24 cellular contexts compared by ENCODE assay signal in genomic region chr3:4419920-4420319, GRCh38.
"Had no signal": no experiment of that assay in that cellular context is flagged by ENCODE, and none has a peak within 500 bp of the region (broad histone marks: within the 10 kb centered on the region; RNA-seq: fewer than 3 reads in every experiment).

No MANE protein-coding gene starts in this region.

- DNase-seq: IMR-90, Karpas-422, KG1, MG63, NCI-H1092, NCI-H1105 treated with DMSO at 0.1 percent for 48 hours, NCI-H1417 treated with DMSO at 0.1 percent for 48 hours, NCI-H146, NCI-H187, NCI-H2029, NCI-H2081 treated with DMSO at 0.1 percent for 48 hours, NCI-H2171, NCI-H226, NCI-H446, NCI-H510A, NCI-H524 treated with DMSO at 0.1 percent for 48 hours, NCI-H69, NCI-H774, SHP77, SJCRH30 had no signal

- H3K27me3 ChIP-seq: MG63, SJCRH30 had no signal

- H3K4me3 ChIP-seq: MG63, SJCRH30 had no signal

- H3K9me3 ChIP-seq: MG63, SJCRH30 had no signal

- H3K27ac ChIP-seq: RWPE1 had no signal

- H3K36me3 ChIP-seq: MG63, SJCRH30 had no signal

- ATAC-seq: HepG2, Panc1, SK-N-SH treated with all-trans-retinoic acid at 6 μM for 48 hours had no signal
